18 cellular contexts compared by ENCODE assay signal in genomic region chr6:10557886-10558285, GRCh38. TPM values are rescaled to one million over a fixed set of nuclear protein-coding genes. Genes with fewer than 3 reads are reported as not detected.
DNase-seq lines count a peak whose midpoint lies in the region; ATAC-seq and TF ChIP-seq lines count a peak whose summit lies in the region.
"Had no signal": no experiment of that assay in that cellular context is flagged by ENCODE, and none has a peak within 500 bp of the region (broad histone marks: within the 10 kb centered on the region; RNA-seq: fewer than 3 reads in every experiment).

No MANE protein-coding gene starts in this region.

- no peak overlapping the region for H3K4me3 Mint-ChIP-seq in Caco-2 (ENCODE audit: unreplicated experiment)
- peak overlapping the region; percentile 97 for H3K4me3 Mint-ChIP-seq in endothelial cell (ENCODE audit: unreplicated experiment)
- peak overlapping the region; percentile 61 to 87 (median 68) for H3K4me3 Mint-ChIP-seq in nephron
- H3K4me3 Mint-ChIP-seq: activated naive CD8-positive, alpha-beta T cell treated with anti-CD3 and anti-CD28 coated beads for 36 hours; activated T-helper 1 cell treated with anti-CD3 and anti-CD28 coated beads, Interleukin-12 subunit alpha, Interleukin-12 subunit beta, Interleukin-2, Interleukin-4 antibody, amounts not matched to agents 30 ng/mL and 10 ng/mL and 1 ng/mL, durations not matched to agents 14 hours and 24 hours and 36 hours; natural killer cell; stimulated activated naive B cell treated with anti-CD40 and anti-IgM and Interleukin-4, amounts not matched to agents 10 μg/mL and 1 μg/mL and 100 μg/mL, for 72 hours had no signal

- POLR2A ChIA-PET in Caco-2 (lab: Charles Lee), result no interaction called here

- H3K9me3 ChIP-seq in Caco-2, result no peaks in the 10 kb centered on the region
- H3K9me3 ChIP-seq: tibial nerve had no signal

- H3K4me1 Mint-ChIP-seq in Caco-2 (ENCODE audit: low read depth, unreplicated experiment), result peaks cover 12% of the 10 kb centered on the region
- H3K4me1 Mint-ChIP-seq in endothelial cell (ENCODE audit: unreplicated experiment), result peaks cover 66% of the 10 kb centered on the region
- H3K4me1 Mint-ChIP-seq in nephron, result peaks cover 60% of the 10 kb centered on the region
- H3K4me1 Mint-ChIP-seq: activated naive CD8-positive, alpha-beta T cell treated with anti-CD3 and anti-CD28 coated beads for 36 hours; natural killer cell had no signal

- H3K9me3 Mint-ChIP-seq in Caco-2 (ENCODE audit: unreplicated experiment), result no peaks in the 10 kb centered on the region
- no peaks in the 10 kb centered on the region for H3K9me3 Mint-ChIP-seq in endothelial cell (ENCODE audit: unreplicated experiment)
- H3K9me3 Mint-ChIP-seq in nephron, result no peaks in the 10 kb centered on the region
- H3K9me3 Mint-ChIP-seq: activated naive CD8-positive, alpha-beta T cell treated with anti-CD3 and anti-CD28 coated beads for 36 hours; activated T-helper 1 cell treated with anti-CD3 and anti-CD28 coated beads, Interleukin-12 subunit alpha, Interleukin-12 subunit beta, Interleukin-2, Interleukin-4 antibody, amounts not matched to agents 30 ng/mL and 10 ng/mL and 1 ng/mL, durations not matched to agents 14 hours and 24 hours and 36 hours; natural killer cell; stimulated activated naive B cell treated with anti-CD40 and anti-IgM and Interleukin-4, amounts not matched to agents 10 μg/mL and 1 μg/mL and 100 μg/mL, for 72 hours had no signal

- CTCF ChIA-PET in Caco-2 (lab: Charles Lee), result no interaction called here

- intact Hi-C loops in Caco-2 (cut with micrococcal nuclease; ENCODE audit: unreplicated experiment), result no loop called here

- H3K36me3 Mint-ChIP-seq in Caco-2 (ENCODE audit: insufficient read depth, unreplicated experiment), result peaks cover 52% of the 10 kb centered on the region
- H3K36me3 Mint-ChIP-seq in endothelial cell (ENCODE audit: low read depth, unreplicated experiment), result peaks cover 24% of the 10 kb centered on the region
- H3K36me3 Mint-ChIP-seq in nephron (ENCODE audit: low read depth), result no peaks in the 10 kb centered on the region
- H3K36me3 Mint-ChIP-seq: natural killer cell had no signal

- no peaks in the 10 kb centered on the region for H3K27me3 ChIP-seq in Caco-2 (replicated peaks; ENCODE audit: control insufficient read depth, insufficient read depth, low read length)
- H3K27me3 ChIP-seq: brain microvascular endothelial cell, tibial nerve had no signal

- H3K27me3 Mint-ChIP-seq in Caco-2 (ENCODE audit: insufficient read depth, unreplicated experiment) (no peaks in the 10 kb centered on the region), endothelial cell (ENCODE audit: unreplicated experiment) (peaks cover 24% of the 10 kb centered on the region), nephron (ENCODE audit: low read depth) (peaks cover 17% of the 10 kb centered on the region)
- H3K27me3 Mint-ChIP-seq: activated naive CD8-positive, alpha-beta T cell treated with anti-CD3 and anti-CD28 coated beads for 36 hours; stimulated activated naive B cell treated with anti-CD40 and anti-IgM and Interleukin-4, amounts not matched to agents 10 μg/mL and 1 μg/mL and 100 μg/mL, for 72 hours had no signal

- H3K4me1 ChIP-seq in Caco-2, result 0 out of 2 replicates have a peak, but pooled peaks cover under 1% of the 10 kb centered on the region

- ATAC-seq in GM18868 (IDR thresholded peaks at IDR 0.05; ENCODE audit: unreplicated experiment), result no peak
- ATAC-seq: HepG2; natural killer cell; stimulated activated naive B cell treated with anti-CD40 and anti-IgM and Interleukin-4, amounts not matched to agents 10 μg/mL and 1 μg/mL and 100 μg/mL, for 72 hours had no signal

- TF ChIP-seq CTCF in Caco-2 (IDR thresholded peaks at IDR 0.05; ENCODE audit: insufficient read depth in 1 of 2, low read depth in 1 of 2, low read length in 1 of 2, severe bottlenecking in 1 of 2, unreplicated experiment in 1 of 2) (no peak), endothelial cell (IDR thresholded peaks at IDR 0.05; ENCODE audit: unreplicated experiment) (no peak), nephron (IDR thresholded peaks at IDR 0.05; ENCODE audit: unreplicated experiment in 3 of 3) (no peak)

- DNase-seq in Caco-2, result no peak
- DNase-seq in NCI-H146 treated with DMSO at 0.1 percent for 48 hours (lab: John Stamatoyannopoulos, UW; ENCODE audit: unreplicated experiment), result peak; percentile 18
- DNase-seq in endothelial cell (ENCODE audit: low spot score), result no peak
- DNase-seq in SHP77 (lab: John Stamatoyannopoulos, UW), result no peak
- DNase-seq in germinal center (ENCODE audit: low spot score), result no peak
- DNase-seq in activated naive CD4-positive, alpha-beta T cell treated with Interleukin-2 at 50 U/mL for 16 hours, result no peak
- DNase-seq: activated naive CD8-positive, alpha-beta T cell treated with anti-CD3 and anti-CD28 coated beads for 36 hours; brain microvascular endothelial cell; erythroblast; natural killer cell; NCI-H187 treated with DMSO at 0.1 percent for 48 hours; stimulated activated naive B cell treated with anti-CD40 and anti-IgM and Interleukin-4, amounts not matched to agents 10 μg/mL and 1 μg/mL and 100 μg/mL, for 72 hours had no signal

- peaks cover 2% of the 10 kb centered on the region; the same call in 1 of the 2 replicates for H3K36me3 ChIP-seq in Caco-2 (ENCODE audit: control insufficient read depth, insufficient read depth, low read length)
- H3K36me3 ChIP-seq: brain microvascular endothelial cell, tibial nerve had no signal

- H3K4me3 ChIP-seq in Caco-2 (ENCODE audit: low read depth, low read length), result no peak overlapping the region
- H3K4me3 ChIP-seq: coronary artery, tibial nerve had no signal

- BruUV-seq in Caco-2 (replicated peaks; lab: Mats Ljungman, UMichigan), result no TSS peak

- H3K27ac Mint-ChIP-seq in Caco-2 (ENCODE audit: unreplicated experiment) (peak overlapping the region; percentile 14), endothelial cell (ENCODE audit: unreplicated experiment) (peak overlapping the region; percentile 73), nephron (peak overlapping the region; percentile 2 to 91 (median 82))
- H3K27ac Mint-ChIP-seq: activated naive CD8-positive, alpha-beta T cell treated with anti-CD3 and anti-CD28 coated beads for 36 hours; activated T-helper 1 cell treated with anti-CD3 and anti-CD28 coated beads, Interleukin-12 subunit alpha, Interleukin-12 subunit beta, Interleukin-2, Interleukin-4 antibody, amounts not matched to agents 30 ng/mL and 10 ng/mL and 1 ng/mL, durations not matched to agents 14 hours and 24 hours and 36 hours; natural killer cell; stimulated activated naive B cell treated with anti-CD40 and anti-IgM and Interleukin-4, amounts not matched to agents 10 μg/mL and 1 μg/mL and 100 μg/mL, for 72 hours had no signal

RNA-seq across cellular contexts. Expression of gene GCNT2, which starts 36.7 kb away (rescaled TPM):
- total RNA-seq in Caco-2 (2022) (68.1 and 70.7 TPM in 2 replicates), endothelial cell (ENCODE audit: unreplicated experiment) (71.1 TPM)

Comparison
In these comparisons a context has a peak if more than half of its experiments do, and no peak if none do; other contexts are left out.
1. H3K27ac Mint-ChIP-seq: peak in every context shown above with its lines; median percentile 82 in nephron; 73 in endothelial cell; 14 in Caco-2.